Comparison of ENCODE assay signal across 14 cellular contexts in genomic region chr1:169914534-169914933, GRCh38. TPM values are rescaled to one million over a fixed set of nuclear protein-coding genes. Genes with fewer than 3 reads are reported as not detected.
A peak's percentile ranks its signal among the peaks of the same experiment; 100 is the strongest.
DNase-seq lines count a peak whose midpoint lies in the region; ATAC-seq, FAIRE-seq and TF ChIP-seq lines count a peak whose summit lies in the region.
"Had no signal": no experiment of that assay in that cellular context is flagged by ENCODE, and none has a peak within 500 bp of the region (broad histone marks: within the 10 kb centered on the region; RNA-seq: fewer than 3 reads in every experiment).

No MANE protein-coding gene starts in this region.

- CTCF ChIA-PET in IMR-90 (lab: Yijun Ruan, JAX) = no interaction called here
- CTCF ChIA-PET in K562 (lab: Yijun Ruan, JAX; ENCODE audit: low intra/inter-chr PET ratio) = no interaction called here

- POLR2A ChIA-PET in IMR-90 (lab: Charles Lee; ENCODE audit: unreplicated experiment) (no interaction called here), K562 (lab: Yijun Ruan, JAX) (no interaction called here)

- H2BK15ac ChIP-seq in IMR-90 (ENCODE audit: low read depth, low read length) = no peak overlapping the region

- H2AK9ac ChIP-seq in IMR-90 (replicated peaks; ENCODE audit: low read depth, low read length, poor library complexity) = no peak overlapping the region

- H3K14ac ChIP-seq in IMR-90 (replicated peaks; ENCODE audit: low read depth, low read length) = no peak overlapping the region

- no CpG with 5 or more reads among the region's 3 CpGs for WGBS in IMR-90 (ENCODE audit: extremely low coverage in 2 of 2, insufficient read length in 1 of 2), 2 experiments
- 2% methylated on average over 3 of the region's 3 CpGs for WGBS in K562 (ENCODE audit: insufficient coverage, low coverage, missing lambda C conversion rate)
- WGBS in heart left ventricle, 4 donors = 61 to 75% (median 67%) methylated on average over 3 of the region's 3 CpGs

- ATAC-seq in IMR-90 (ENCODE audit: low read depth) (peak; percentile 24; the same call in 1 of the 2 replicates), K562 (no peak), heart left ventricle (no peak), HG03045 (IDR thresholded peaks at IDR 0.05; ENCODE audit: unreplicated experiment) (no peak)
- ATAC-seq: activated CD8-positive, alpha-beta T cell treated with anti-CD3 and anti-CD28 coated beads for 36 hours had no signal

- TF ChIP-seq CTCF in IMR-90 (conservative IDR thresholded peaks at IDR 0.05; ENCODE audit: low read depth, low read length) (no peak), K562 (IDR thresholded peaks at IDR 0.05 in 2 of 3, conservative IDR thresholded peaks at IDR 0.05 in 1 of 3; ENCODE audit: insufficient read depth in 2 of 3, low read depth in 1 of 3, low read length in 3 of 3) (no peak), heart left ventricle (IDR thresholded peaks at IDR 0.05) (no peak)

- no peaks in the 10 kb centered on the region for H4K20me1 ChIP-seq in BLaER1 treated with 17β-estradiol and CSF1 and Interleukin-3, amounts not matched to agents 10 nM and 100 nM
- H4K20me1 ChIP-seq in IMR-90 (ENCODE audit: insufficient read depth, low read length) = no peaks in the 10 kb centered on the region
- H4K20me1 ChIP-seq in K562 (replicated peaks; ENCODE audit: control insufficient read depth, insufficient read depth, low read length) = no peaks in the 10 kb centered on the region

- no peaks in the 10 kb centered on the region for H3K79me1 ChIP-seq in IMR-90 (ENCODE audit: low read depth in 1 of 2, low read length in 2 of 2)

- no peak overlapping the region for H4K8ac ChIP-seq in IMR-90 (ENCODE audit: low read depth in 2 of 2, low read length in 2 of 2)

- FAIRE-seq in K562 (lab: Jason Lieb, UNC) = no peak

- H2BK5ac ChIP-seq in IMR-90 (ENCODE audit: low read depth, low read length, poor library complexity, severe bottlenecking) = no peak overlapping the region

- H3K27ac ChIP-seq in BLaER1 treated with 17β-estradiol and CSF1 and Interleukin-3, amounts not matched to agents 10 nM and 100 nM = peak overlapping the region in 3 of 11 experiments; percentile 24 to 36 (median 32); a peak in 5 of 22 replicates
- H3K27ac ChIP-seq in IMR-90 (ENCODE audit: insufficient read depth, low read length) (no peak overlapping the region), K562 (ENCODE audit: extremely low read depth, low read depth, low read length) (no peak overlapping the region), heart left ventricle (no peak overlapping the region)

- no peak overlapping the region for H3K23ac ChIP-seq in IMR-90 (ENCODE audit: low read depth, low read length)

- no peak for TF ChIP-seq EP300 in K562 (IDR thresholded peaks at IDR 0.05; ENCODE audit: low read length)

- H2AK5ac ChIP-seq in IMR-90 (ENCODE audit: low read depth, low read length) = no peak overlapping the region

- intact Hi-C loops in IMR-90 (cut with micrococcal nuclease) (no loop called here), K562 (cut with micrococcal nuclease) (no loop called here), heart left ventricle (cut with DNase I) (no loop called here)

- H3K4me2 ChIP-seq in BLaER1 treated with 17β-estradiol and CSF1 and Interleukin-3, amounts not matched to agents 10 nM and 100 nM = peak overlapping the region in 7 of 11 experiments; percentile 13 to 92 (median 74); a peak in 11 of 22 replicates
- no peak overlapping the region for H3K4me2 ChIP-seq in IMR-90 (ENCODE audit: low read depth, low read length)
- H3K4me2 ChIP-seq in K562 (ENCODE audit: insufficient read depth, low read length) = no peak overlapping the region

- dilution Hi-C loops in IMR-90 (cut with HindIII; ENCODE audit: low sequenced_read_pairs, unreplicated experiment) = no loop called here

- peaks cover 0 to 11% (median 0%) of the 10 kb centered on the region in 11 experiments; a peak in 1 of 22 replicates for H3K9me3 ChIP-seq in BLaER1 treated with 17β-estradiol and CSF1 and Interleukin-3, amounts not matched to agents 10 nM and 100 nM (replicated peaks in 1 of 11)
- H3K9me3 ChIP-seq in IMR-90 (ENCODE audit: control insufficient read depth, insufficient read depth, low read length) = no peaks in the 10 kb centered on the region
- H3K9me3 ChIP-seq in K562 (replicated peaks; ENCODE audit: control insufficient read depth, insufficient read depth, low read depth, low read length) = no peaks in the 10 kb centered on the region
- H3K9me3 ChIP-seq in heart left ventricle = peaks cover 0 to 9% (median 0%) of the 10 kb centered on the region in 12 donors

- no peaks in the 10 kb centered on the region for H3K27me3 ChIP-seq in BLaER1 treated with 17β-estradiol and CSF1 and Interleukin-3, amounts not matched to agents 10 nM and 100 nM
- H3K27me3 ChIP-seq in IMR-90 (ENCODE audit: control insufficient read depth, insufficient read depth, low read length) (no peaks in the 10 kb centered on the region), K562 (ENCODE audit: control insufficient read depth in 2 of 2, insufficient read depth in 2 of 2, low read length in 2 of 2) (peaks cover 6 to 12% of the 10 kb centered on the region in 2 experiments; a peak in 4 of 5 replicates), heart left ventricle (no peaks in the 10 kb centered on the region)

- H2AFZ ChIP-seq in IMR-90 (replicated peaks; ENCODE audit: low read length, poor library complexity) (no peak overlapping the region), K562 (ENCODE audit: low read depth, low read length) (0 out of 2 replicates have a peak overlapping the region, but pooled peaks have one; percentile 6)

- H3K9me1 ChIP-seq in IMR-90 (ENCODE audit: insufficient read depth, low read length) = no peaks in the 10 kb centered on the region
- H3K9me1 ChIP-seq in K562 (ENCODE audit: control insufficient read depth, insufficient read depth, low read length) = no peaks in the 10 kb centered on the region

- no peaks in the 10 kb centered on the region for H3K79me2 ChIP-seq in K562 (ENCODE audit: control insufficient read depth, insufficient read depth, low read length)

- H2BK120ac ChIP-seq in IMR-90 (ENCODE audit: low read depth, low read length) = no peak overlapping the region

- BruUV-seq in IMR-90 (replicated peaks; lab: Mats Ljungman, UMichigan) (no TSS peak), K562 (replicated peaks; lab: Mats Ljungman, UMichigan) (no TSS peak)

- H3K36me3 ChIP-seq in BLaER1 treated with 17β-estradiol and CSF1 and Interleukin-3, amounts not matched to agents 10 nM and 100 nM = no peaks in the 10 kb centered on the region; a peak in 1 of 22 replicates
- H3K36me3 ChIP-seq in IMR-90 (ENCODE audit: control insufficient read depth, insufficient read depth, low read length) (no peaks in the 10 kb centered on the region), K562 (ENCODE audit: control insufficient read depth, insufficient read depth, low read length) (no peaks in the 10 kb centered on the region), heart left ventricle (peaks cover 0 to 24% (median 2%) of the 10 kb centered on the region in 9 donors)

- H3K4me1 ChIP-seq in BLaER1 treated with 17β-estradiol and CSF1 and Interleukin-3, amounts not matched to agents 10 nM and 100 nM = peaks cover 0 to 35% (median 17%) of the 10 kb centered on the region in 10 experiments; a peak in 12 of 20 replicates
- H3K4me1 ChIP-seq in IMR-90 (ENCODE audit: control insufficient read depth, insufficient read depth, low read length) (peaks cover 3% of the 10 kb centered on the region; the same call in 1 of the 2 replicates), K562 (replicated peaks in 1 of 2; ENCODE audit: control insufficient read depth in 2 of 2, insufficient read depth in 2 of 2, low read length in 2 of 2) (peaks cover 0 to 6% of the 10 kb centered on the region in 2 experiments; a peak in 1 of 5 replicates), heart left ventricle (peaks cover 0 to 8% (median 0%) of the 10 kb centered on the region in 12 donors)

- no peak for TF ChIP-seq POLR2A in IMR-90 (IDR thresholded peaks at IDR 0.05; ENCODE audit: low read depth, low read length)
- TF ChIP-seq POLR2A in K562 (conservative IDR thresholded peaks at IDR 0.05) = no peak
- no peak for TF ChIP-seq POLR2A in heart left ventricle (IDR thresholded peaks at IDR 0.05)

- peak overlapping the region in 1 of 11 experiments; percentile 23; a peak in 3 of 22 replicates for H3K9ac ChIP-seq in BLaER1 treated with 17β-estradiol and CSF1 and Interleukin-3, amounts not matched to agents 10 nM and 100 nM
- H3K9ac ChIP-seq in IMR-90 (ENCODE audit: low read depth, low read length) = no peak overlapping the region
- no peak overlapping the region for H3K9ac ChIP-seq in K562 (ENCODE audit: insufficient read depth in 1 of 2, low read depth in 2 of 2, low read length in 2 of 2)

- in situ Hi-C loops in IMR-90 (cut with MboI; ENCODE audit: low sequenced_read_pairs) (loop anchor here (10.0 kb wide), 1 partner anchor 1010 kb away; no protein-coding TSS in a partner anchor), K562 (cut with MboI) (no loop called here)

- H3K56ac ChIP-seq in IMR-90 (ENCODE audit: extremely low read depth, insufficient read depth, low read length) = no peak overlapping the region

- no peak overlapping the region for H3K4ac ChIP-seq in IMR-90 (ENCODE audit: low read depth, low read length)

- no peak overlapping the region for H4K91ac ChIP-seq in IMR-90 (ENCODE audit: insufficient read depth, low read depth, low read length)

- H3K18ac ChIP-seq in IMR-90 (ENCODE audit: low read depth, low read length) = no peak overlapping the region

- peak; percentile 65 for DNase-seq in IMR-90
- no peak for DNase-seq in K562 (ENCODE audit: extremely low read depth in 1 of 4, low spot score in 3 of 4)
- peak; percentile 35 for DNase-seq in kidney tubule cell (ENCODE audit: low spot score)
- DNase-seq in heart left ventricle = no peak
- DNase-seq in CD1c-positive myeloid dendritic cell (ENCODE audit: extremely low spot score) = no peak
- DNase-seq in SHP77 (lab: John Stamatoyannopoulos, UW) = no peak
- DNase-seq: activated CD8-positive, alpha-beta T cell treated with anti-CD3 and anti-CD28 coated beads for 36 hours; activated gamma-delta T cell treated with Interleukin-2 at 50 U/mL for 16 hours; CD4-positive, CD25-positive, alpha-beta regulatory T cell; NCI-H187 treated with DMSO at 0.1 percent for 48 hours; NCI-H510A treated with DMSO at 0.1 percent for 48 hours; trophoblast cell had no signal

- TF ChIP-seq RAD21 in IMR-90 (IDR thresholded peaks at IDR 0.05; ENCODE audit: low read length) = no peak
- no peak for TF ChIP-seq RAD21 in K562 (CRISPR knock-in tag; conservative IDR thresholded peaks at IDR 0.05 in 1 of 2, IDR thresholded peaks at IDR 0.05 in 1 of 2)

- no peak overlapping the region for H4K5ac ChIP-seq in IMR-90 (ENCODE audit: low read depth, low read length)

- H3K4me3 ChIP-seq in BLaER1 treated with 17β-estradiol and CSF1 and Interleukin-3, amounts not matched to agents 10 nM and 100 nM = no peak overlapping the region
- H3K4me3 ChIP-seq in IMR-90 (ENCODE audit: insufficient read depth, low read depth, low read length) (no peak overlapping the region), K562 (no peak overlapping the region), heart left ventricle (no peak overlapping the region)

- no peak overlapping the region for H2BK20ac ChIP-seq in IMR-90 (ENCODE audit: low read depth, low read length)

RNA-seq across cellular contexts. Expression of gene SCYL3, which starts 20.8 kb away (rescaled TPM):
- total RNA-seq in IMR-90 (2012; rRNA removed) = 6.7 and 8.4 TPM in 2 replicates
- polyA plus RNA-seq in IMR-90 (2012; rRNA removed) = 3.2 and 3.9 TPM in 2 replicates
- polyA plus RNA-seq in IMR-90 (2012; cell fraction: cytosol; rRNA removed) = 0.73 and 0.86 TPM in 2 replicates
- 1.5 and 8.5 TPM in 2 replicates for polyA plus RNA-seq in IMR-90 (2012; cell fraction: nucleus; rRNA removed; ENCODE audit: low replicate concordance)
- 12.3 and 14.4 TPM in 2 replicates for total RNA-seq in K562 (2011; cell fraction: chromatin; rRNA removed; ENCODE audit: low replicate concordance)
- 6.8 and 10.0 TPM in 2 replicates for total RNA-seq in K562 (2011; cell fraction: nucleolus; rRNA removed)
- total RNA-seq in K562 (2011; cell fraction: nucleoplasm; rRNA removed) = 7.6 and 9.6 TPM in 2 replicates
- total RNA-seq in K562 (2014; rRNA removed) = 4.4 and 5.5 TPM in 2 replicates
- 8.2 and 8.7 TPM in 2 replicates for total RNA-seq in K562 (2014; rRNA removed; fragmentation: Illumina TruSeq; extraction: Trizol)
- 6.6 and 7.9 TPM in 2 replicates for total RNA-seq in K562 (2015; rRNA removed; fragmentation: Illumina TruSeq; extraction: Trizol)
- 7.4 and 7.5 TPM in 2 replicates for total RNA-seq in K562 (2021)
- 9.6 and 11.4 TPM in 2 replicates for polyA plus RNA-seq in K562 (2011; rRNA removed)
- polyA plus RNA-seq in K562 (2011; cell fraction: cytosol; rRNA removed) = 3.4 and 5.7 TPM in 2 replicates
- 13.9 and 14.4 TPM in 2 replicates for polyA plus RNA-seq in K562 (2011; cell fraction: nucleus; rRNA removed)
- 4.3 and 4.9 TPM in 2 replicates for polyA plus RNA-seq in K562 (2012)
- 6.4 and 6.8 TPM in 2 replicates for polyA plus RNA-seq in K562 (2014; fragmentation: Illumina TruSeq; extraction: Trizol)
- 1 to 10 TPM; 3.6 to 5.7 TPM for polyA plus RNA-seq in K562 (2014; fragmentation: Nextera tagmentation; extraction: Ambion mirVana)
- polyA plus RNA-seq in K562 (2014; rRNA removed) = 4.4 and 7.1 TPM in 2 replicates
- polyA minus RNA-seq in K562 (2011; rRNA and poly(A)+ RNA removed) = 18.6 and 21.9 TPM in 2 replicates
- 3.1 and 4.6 TPM in 2 replicates for polyA minus RNA-seq in K562 (2011; cell fraction: cytosol; rRNA and poly(A)+ RNA removed)
- polyA minus RNA-seq in K562 (2011; cell fraction: nucleus; rRNA and poly(A)+ RNA removed) = 15.6 and 19.8 TPM in 2 replicates
- 1 to 10 TPM; 4.9 to 8.6 (median 6.4) TPM for total RNA-seq in heart left ventricle
- 1 to 10 TPM; 2.1 to 3.5 TPM for polyA plus RNA-seq in heart left ventricle

Comparison
In these comparisons a context has a peak if more than half of its experiments do, and no peak if none do; other contexts are left out.
1. H3K4me2 ChIP-seq: peak in BLaER1 treated with 17β-estradiol and CSF1 and Interleukin-3, amounts not matched to agents 10 nM and 100 nM (7 of 11); none in IMR-90 (single experiment) and K562 (single experiment).
2. DNase-seq: peak in IMR-90 (single experiment) and kidney tubule cell (single experiment); none in K562 (0 of 4), heart left ventricle (0 of 5), CD1c-positive myeloid dendritic cell (single experiment) and SHP77 (0 of 2).